ENCODE assay signal across 8 cellular contexts in genomic region chr2:96960271-96960955, GRCh38. TPM values are rescaled to one million over a fixed set of nuclear protein-coding genes. Genes with fewer than 3 reads are reported as not detected.
DNase-seq lines count a peak whose midpoint lies in the region; TF ChIP-seq lines count a peak whose summit lies in the region.

No MANE protein-coding gene starts in this region.

- H3K9ac ChIP-seq in SK-N-SH: no peak overlapping the region
- H3K9ac ChIP-seq in trophoblast cell (ENCODE audit: low read length): no peak overlapping the region

- peak overlapping the region; percentile 43 for H3K27ac Mint-ChIP-seq in type B pancreatic cell

- no peak for TF ChIP-seq EP300 in SK-N-SH (IDR thresholded peaks at IDR 0.05; ENCODE audit: borderline replicate concordance in 1 of 2, low read depth in 1 of 2, low read length in 1 of 2)

- H3K4me1 ChIP-seq in SK-N-SH (ENCODE audit: control insufficient read depth in 1 of 2, insufficient read depth in 2 of 2, low read depth in 1 of 2, low read length in 1 of 2) (peaks cover 0 to 7% of the 10 kb centered on the region in 2 experiments; a peak in 1 of 4 replicates), trophoblast cell (ENCODE audit: control insufficient read depth in 1 of 2, insufficient read depth in 2 of 2, low read length in 2 of 2) (no peaks in the 10 kb centered on the region)

- H3K79me2 ChIP-seq in SK-N-SH (ENCODE audit: insufficient read depth): no peaks in the 10 kb centered on the region
- H3K79me2 ChIP-seq in trophoblast cell (ENCODE audit: control insufficient read depth, insufficient read depth, low read length, poor library complexity): no peaks in the 10 kb centered on the region

- H3K9me3 Mint-ChIP-seq in type B pancreatic cell: no peaks in the 10 kb centered on the region

- no peaks in the 10 kb centered on the region for H3K9me2 ChIP-seq in SK-N-SH

- H3K4me1 Mint-ChIP-seq in type B pancreatic cell (ENCODE audit: unreplicated experiment): peaks cover 27% of the 10 kb centered on the region

- no peak overlapping the region for H2BK120ac ChIP-seq in trophoblast cell (ENCODE audit: insufficient read depth, low read length, poor library complexity)

- no peak overlapping the region for H3K14ac ChIP-seq in trophoblast cell (ENCODE audit: low read length)

- H4K20me1 ChIP-seq in SK-N-SH (ENCODE audit: insufficient read depth): no peaks in the 10 kb centered on the region

- no peaks in the 10 kb centered on the region for H3F3A ChIP-seq in SK-N-SH (replicated peaks; ENCODE audit: insufficient read depth)

- H3K4me3 ChIP-seq in SK-N-SH (ENCODE audit: low read depth in 2 of 2, low read length in 1 of 2) (no peak overlapping the region; a peak in 1 of 4 replicates), trophoblast cell (ENCODE audit: low read depth, low read length) (no peak overlapping the region)

- CTCF ChIA-PET in SK-N-SH (lab: Yijun Ruan, JAX): interaction anchor here (0.9 to 22.5 kb wide), 9 partner anchors 8 to 145 kb away, joined by 4 to 332 read pairs (median 5); partner anchors contain the start of gene ANKRD39

- H3K27ac ChIP-seq in SK-N-SH (ENCODE audit: low read depth in 2 of 2, low read length in 1 of 2) (no peak overlapping the region), trophoblast cell (ENCODE audit: low read depth, low read length) (no peak overlapping the region)

- no peaks in the 10 kb centered on the region for H3K79me1 ChIP-seq in trophoblast cell (ENCODE audit: low read length)

- H3K9me3 ChIP-seq in SK-N-SH (no peaks in the 10 kb centered on the region), trophoblast cell (ENCODE audit: insufficient read depth, low read depth, low read length) (peaks cover 2% of the 10 kb centered on the region)

- 51% methylated on average over 8 of the region's 19 CpGs for WGBS in SK-N-SH (ENCODE audit: low lambda C conversion rate)
- WGBS in trophoblast cell (ENCODE audit: extremely low coverage, insufficient coverage, insufficient read length): no CpG with 5 or more reads among the region's 19 CpGs

- no peak overlapping the region for H4K91ac ChIP-seq in trophoblast cell (ENCODE audit: low read depth, low read length)

- no peaks in the 10 kb centered on the region for H3K36me3 Mint-ChIP-seq in type B pancreatic cell

- TF ChIP-seq RAD21 in SK-N-SH (IDR thresholded peaks at IDR 0.05; ENCODE audit: low read length): peak; percentile 93

- no peak overlapping the region for H4K12ac ChIP-seq in trophoblast cell (ENCODE audit: low read depth, low read length)

- H2AFZ ChIP-seq in SK-N-SH (ENCODE audit: low read depth) (no peak overlapping the region), trophoblast cell (ENCODE audit: insufficient read depth, low read length, poor library complexity) (no peak overlapping the region)

- H4K8ac ChIP-seq in trophoblast cell (ENCODE audit: low read depth, low read length): no peak overlapping the region

- no peak overlapping the region for H2BK12ac ChIP-seq in trophoblast cell (ENCODE audit: low read length)

- no peak overlapping the region for H3K23ac ChIP-seq in trophoblast cell (ENCODE audit: low read length)

- H2AK5ac ChIP-seq in trophoblast cell (ENCODE audit: low read length): no peak overlapping the region

- H3K4me2 ChIP-seq in SK-N-SH (no peak overlapping the region), trophoblast cell (ENCODE audit: low read length) (no peak overlapping the region)

- peak; percentile 85 for TF ChIP-seq CTCF in SK-N-SH (IDR thresholded peaks at IDR 0.05)
- peak; percentile 95 for TF ChIP-seq CTCF in type B pancreatic cell (conservative IDR thresholded peaks at IDR 0.05)

- H3K4me3 Mint-ChIP-seq in type B pancreatic cell: no peak overlapping the region

- H3K36me3 ChIP-seq in SK-N-SH (replicated peaks in 1 of 2; ENCODE audit: control insufficient read depth in 1 of 2, insufficient read depth in 2 of 2, low read length in 1 of 2) (no peaks in the 10 kb centered on the region), trophoblast cell (ENCODE audit: control insufficient read depth in 1 of 2, insufficient read depth in 2 of 2, low read length in 2 of 2) (no peaks in the 10 kb centered on the region)

- H3K4ac ChIP-seq in trophoblast cell (ENCODE audit: low read depth, low read length): no peak overlapping the region

- no peak overlapping the region for H2BK5ac ChIP-seq in trophoblast cell (ENCODE audit: low read depth, low read length, poor library complexity)

- POLR2A ChIA-PET in SK-N-SH (lab: Yijun Ruan, JAX): no interaction called here

- no peak overlapping the region for H3K18ac ChIP-seq in trophoblast cell (ENCODE audit: low read length)

- H3K27me3 ChIP-seq in SK-N-SH (ENCODE audit: insufficient read depth) (no peaks in the 10 kb centered on the region), trophoblast cell (ENCODE audit: insufficient read depth, low read length) (no peaks in the 10 kb centered on the region)

- H3K27me3 Mint-ChIP-seq in type B pancreatic cell: peaks cover 3% of the 10 kb centered on the region

- DNase-seq in COLO668 (lab: John Stamatoyannopoulos, UW; ENCODE audit: unreplicated experiment) (peak; percentile 91), GOT3 (lab: John Stamatoyannopoulos, UW) (peak; percentile 33), NCI-H1092 treated with DMSO at 0.1 percent for 48 hours (lab: John Stamatoyannopoulos, UW) (peak; percentile 62), SK-N-SH (peak; percentile 93), globus pallidus (ENCODE audit: low spot score) (peak; percentile 88), trophoblast cell (peak; percentile 61 to 84), type B pancreatic cell (ENCODE audit: extremely low spot score, unreplicated experiment) (peak; percentile 89)
- peak; percentile 82 for DNase-seq in activated naive CD4-positive, alpha-beta T cell treated with Interleukin-2 at 50 U/mL for 16 hours

TF ChIP-seq in SK-N-SH, 30 proteins besides CTCF, POLR2A, EP300 and RAD21 (continues in another document):
- TF ChIP-seq, protein P1, sequence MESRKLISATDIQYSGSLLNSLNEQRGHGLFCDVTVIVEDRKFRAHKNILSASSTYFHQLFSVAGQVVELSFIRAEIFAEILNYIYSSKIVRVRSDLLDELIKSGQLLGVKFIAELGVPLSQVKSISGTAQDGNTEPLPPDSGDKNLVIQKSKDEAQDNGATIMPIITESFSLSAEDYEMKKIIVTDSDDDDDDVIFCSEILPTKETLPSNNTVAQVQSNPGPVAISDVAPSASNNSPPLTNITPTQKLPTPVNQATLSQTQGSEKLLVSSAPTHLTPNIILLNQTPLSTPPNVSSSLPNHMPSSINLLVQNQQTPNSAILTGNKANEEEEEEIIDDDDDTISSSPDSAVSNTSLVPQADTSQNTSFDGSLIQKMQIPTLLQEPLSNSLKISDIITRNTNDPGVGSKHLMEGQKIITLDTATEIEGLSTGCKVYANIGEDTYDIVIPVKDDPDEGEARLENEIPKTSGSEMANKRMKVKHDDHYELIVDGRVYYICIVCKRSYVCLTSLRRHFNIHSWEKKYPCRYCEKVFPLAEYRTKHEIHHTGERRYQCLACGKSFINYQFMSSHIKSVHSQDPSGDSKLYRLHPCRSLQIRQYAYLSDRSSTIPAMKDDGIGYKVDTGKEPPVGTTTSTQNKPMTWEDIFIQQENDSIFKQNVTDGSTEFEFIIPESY (IDR thresholded peaks at IDR 0.05; ENCODE audit: borderline replicate concordance, low read depth): no peak
- no peak for TF ChIP-seq YY1 (IDR thresholded peaks at IDR 0.05; ENCODE audit: low read depth)
- TF ChIP-seq, protein P2, sequence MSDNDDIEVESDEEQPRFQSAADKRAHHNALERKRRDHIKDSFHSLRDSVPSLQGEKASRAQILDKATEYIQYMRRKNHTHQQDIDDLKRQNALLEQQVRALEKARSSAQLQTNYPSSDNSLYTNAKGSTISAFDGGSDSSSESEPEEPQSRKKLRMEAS (IDR thresholded peaks at IDR 0.05; ENCODE audit: low read depth): 0 out of 2 replicates have a peak, but pooled peaks have one; percentile 14
- no peak for TF ChIP-seq FOXM1 (IDR thresholded peaks at IDR 0.05; ENCODE audit: low read depth)
- no peak for TF ChIP-seq CHD2 (IDR thresholded peaks at IDR 0.05; ENCODE audit: low read length, partially characterized antibody)
- no peak for TF ChIP-seq RFX5 (IDR thresholded peaks at IDR 0.05; ENCODE audit: low read length)
- no peak for TF ChIP-seq NFIC (IDR thresholded peaks at IDR 0.05; ENCODE audit: borderline replicate concordance)
- no peak for TF ChIP-seq GABPA (IDR thresholded peaks at IDR 0.05; ENCODE audit: low read depth)
- TF ChIP-seq REST (IDR thresholded peaks at IDR 0.05; ENCODE audit: low read depth, low read length): no peak
- no peak for TF ChIP-seq MEF2A (IDR thresholded peaks at IDR 0.05; ENCODE audit: borderline replicate concordance, low read depth)
- no peak for TF ChIP-seq RXRA (IDR thresholded peaks at IDR 0.05; ENCODE audit: borderline replicate concordance, low read depth)
- peak; percentile 93 for TF ChIP-seq SMC3 (IDR thresholded peaks at IDR 0.05; ENCODE audit: low read depth, low read length)
- no peak; the same call in 1 of the 2 replicates for TF ChIP-seq FOXJ3 (CRISPR knock-in tag; IDR thresholded peaks at IDR 0.05)

RNA-seq across cellular contexts. Expression of gene FAM178B, which starts 26.0 kb away (rescaled TPM):
- polyA plus RNA-seq in SK-N-SH (2012; rRNA removed): not detected in 2 replicates
- polyA plus RNA-seq in SK-N-SH (2012; cell fraction: cytosol; rRNA removed): not detected in 2 replicates
- polyA plus RNA-seq in SK-N-SH (2012; cell fraction: nucleus; rRNA removed): not detected in 2 replicates
- 2.4 TPM in 2 replicates for polyA plus RNA-seq in trophoblast cell (2013)
- 0.22 TPM in 1 of 2 replicates, not detected in the other for total RNA-seq in type B pancreatic cell (ENCODE audit: low replicate concordance)

Comparison
In these comparisons a context has a peak if more than half of its experiments do, and no peak if none do; other contexts are left out.
1. DNase-seq: peak in every context shown above with its lines; median percentile 93 in SK-N-SH; 91 in COLO668; 89 in type B pancreatic cell; 88 in globus pallidus; 82 in activated naive CD4-positive, alpha-beta T cell treated with Interleukin-2 at 50 U/mL for 16 hours; 72 in trophoblast cell; 62 in NCI-H1092 treated with DMSO at 0.1 percent for 48 hours; 33 in GOT3.